22 cellular contexts compared by ENCODE assay signal in genomic region chr1:2588661-2589330, GRCh38. TPM values are rescaled to one million over a fixed set of nuclear protein-coding genes. Genes with fewer than 3 reads are reported as not detected.
DNase-seq lines count a peak whose midpoint lies in the region; ATAC-seq and TF ChIP-seq lines count a peak whose summit lies in the region.
"Had no signal": no experiment of that assay in that cellular context is flagged by ENCODE, and none has a peak within 500 bp of the region (broad histone marks: within the 10 kb centered on the region; RNA-seq: fewer than 3 reads in every experiment).

No MANE protein-coding gene starts in this region.

- no peak overlapping the region for H2AFZ ChIP-seq in Loucy (ENCODE audit: low read length)

- TF ChIP-seq CTCF in right atrium auricular region (IDR thresholded peaks at IDR 0.05) (no peak), Loucy (conservative IDR thresholded peaks at IDR 0.05; ENCODE audit: low read length) (no peak), glutamatergic neuron (IDR thresholded peaks at IDR 0.05; ENCODE audit: partially characterized antibody, unreplicated experiment) (no peak)

- no peaks in the 10 kb centered on the region for H3F3A ChIP-seq in Loucy (ENCODE audit: low read depth)

- H3K9me3 Mint-ChIP-seq in glutamatergic neuron (ENCODE audit: unreplicated experiment) = peaks cover 1% of the 10 kb centered on the region
- H3K9me3 Mint-ChIP-seq: activated naive CD8-positive, alpha-beta T cell treated with anti-CD3 and anti-CD28 coated beads, Interleukin-2, amount 10 ng/mL, durations not matched to agents 7 days and 5 days had no signal

- H4K20me1 ChIP-seq in Loucy (ENCODE audit: insufficient read depth, low read length, poor library complexity, severe bottlenecking) = peaks cover 3% of the 10 kb centered on the region

- no peak overlapping the region for H3K27ac Mint-ChIP-seq in glutamatergic neuron (ENCODE audit: unreplicated experiment)
- H3K27ac Mint-ChIP-seq: activated naive CD8-positive, alpha-beta T cell treated with anti-CD3 and anti-CD28 coated beads, Interleukin-2, amount 10 ng/mL, durations not matched to agents 7 days and 5 days had no signal

- no peak for ATAC-seq in Right ventricle myocardium inferior
- ATAC-seq: stimulated activated naive CD8-positive, alpha-beta T cell treated with anti-CD3 and anti-CD28 coated beads, Interleukin-15, Interleukin-2, amounts not matched to agents 100 U/mL and 50 U/mL, for 24 hours had no signal

- H3K4me3 Mint-ChIP-seq in glutamatergic neuron (ENCODE audit: unreplicated experiment) = no peak overlapping the region

- no peak overlapping the region for H3K27ac ChIP-seq in right atrium auricular region
- H3K27ac ChIP-seq: sigmoid colon had no signal

- H3K9me3 ChIP-seq in right atrium auricular region (no peaks in the 10 kb centered on the region), Loucy (ENCODE audit: insufficient read depth, low read depth, low read length) (no peaks in the 10 kb centered on the region)
- H3K9me3 ChIP-seq: sigmoid colon, transverse colon had no signal

- peak overlapping the region; percentile 98 for H3K9ac ChIP-seq in Loucy (ENCODE audit: low read depth, low read length, poor library complexity, severe bottlenecking)

- peaks cover 7% of the 10 kb centered on the region; the same call in 1 of the 2 replicates for H3K79me2 ChIP-seq in Loucy (ENCODE audit: insufficient read depth, low read length)

- H3K4me1 Mint-ChIP-seq in glutamatergic neuron (ENCODE audit: low read depth, unreplicated experiment) = peaks cover 11% of the 10 kb centered on the region

- peak; percentile 64 for DNase-seq in Right ventricle myocardium inferior (ENCODE audit: missing footprints)
- DNase-seq in right atrium auricular region (ENCODE audit: low spot score) = no peak
- DNase-seq in glutamatergic neuron = peak; percentile 10
- DNase-seq in posterior vena cava (ENCODE audit: low spot score) = peak; percentile 81
- no peak for DNase-seq in stimulated activated CD4-positive, alpha-beta T cell treated with anti-CD3 and anti-CD28 coated beads, Interleukin-1b, Interleukin-23, amount 100 ng/mL, for 48 hours
- DNase-seq in stimulated activated CD4-positive, alpha-beta T cell treated with anti-CD3 and anti-CD28 coated beads, Interleukin-15, amount 100 ng/mL, for 24 hours = no peak
- no peak for DNase-seq in COLO668 (lab: John Stamatoyannopoulos, UW; ENCODE audit: unreplicated experiment)
- DNase-seq: activated CD4-positive, alpha-beta T cell treated with anti-CD3 and anti-CD28 coated beads for 4 hours; activated naive CD8-positive, alpha-beta T cell treated with anti-CD3 and anti-CD28 coated beads, Interleukin-2, amount 10 ng/mL, durations not matched to agents 7 days and 5 days; Calu3; foreskin melanocyte; KG1; NCI-H1930; occipital lobe; RPMI8226; stimulated activated naive CD8-positive, alpha-beta T cell treated with anti-CD3 and anti-CD28 coated beads, Interleukin-15, Interleukin-2, amounts not matched to agents 100 U/mL and 50 U/mL, for 24 hours; transverse colon had no signal

- no peaks in the 10 kb centered on the region for H3K36me3 Mint-ChIP-seq in glutamatergic neuron (ENCODE audit: unreplicated experiment)

- H3K27me3 Mint-ChIP-seq in glutamatergic neuron (ENCODE audit: unreplicated experiment) = peaks cover 2% of the 10 kb centered on the region
- H3K27me3 Mint-ChIP-seq: activated naive CD8-positive, alpha-beta T cell treated with anti-CD3 and anti-CD28 coated beads, Interleukin-2, amount 10 ng/mL, durations not matched to agents 7 days and 5 days had no signal

- H3K27me3 ChIP-seq in right atrium auricular region = no peaks in the 10 kb centered on the region
- no peaks in the 10 kb centered on the region for H3K27me3 ChIP-seq in Loucy (ENCODE audit: insufficient read depth, low read length, poor library complexity, severe bottlenecking)
- H3K27me3 ChIP-seq: transverse colon had no signal

- peaks cover 0 to 36% of the 10 kb centered on the region in 2 donors for H3K4me1 ChIP-seq in right atrium auricular region
- peaks cover 27% of the 10 kb centered on the region for H3K4me1 ChIP-seq in Loucy (ENCODE audit: insufficient read depth, low read length, poor library complexity, severe bottlenecking)

- H3K36me3 ChIP-seq in right atrium auricular region = no peaks in the 10 kb centered on the region
- no peaks in the 10 kb centered on the region for H3K36me3 ChIP-seq in Loucy (ENCODE audit: insufficient read depth, low read length)
- H3K36me3 ChIP-seq: transverse colon had no signal

- no peaks in the 10 kb centered on the region for H3K9me2 ChIP-seq in Loucy (replicated peaks; ENCODE audit: low read depth, low read length)

- intact Hi-C loops in Right ventricle myocardium inferior (cut with DNase I) = no loop called here
- intact Hi-C loops in posterior vena cava (cut with DNase I) = no loop called here

- H3K4me3 ChIP-seq in right atrium auricular region (no peak overlapping the region), Loucy (ENCODE audit: low read length, poor library complexity, severe bottlenecking) (no peak overlapping the region)

- H3K4me2 ChIP-seq in Loucy (ENCODE audit: low read depth, low read length, poor library complexity, severe bottlenecking) = no peak overlapping the region

RNA-seq across cellular contexts. Expression of gene PRXL2B, which starts 2.2 kb away (rescaled TPM):
- 12.2 TPM for total RNA-seq in Right ventricle myocardium inferior
- total RNA-seq in right atrium auricular region = 1 to 10 TPM; 6.4 to 6.8 TPM
- 46.1 TPM for total RNA-seq in glutamatergic neuron (ENCODE audit: unreplicated experiment)
- 10 to 100 TPM; 11.4 to 12.2 TPM for total RNA-seq in posterior vena cava

RNA-seq across cellular contexts. Expression of gene TNFRSF14, which starts 32.6 kb away (rescaled TPM):
- total RNA-seq in Right ventricle myocardium inferior (15.7 TPM), right atrium auricular region (10 to 100 TPM in 1 of 2 donors, 1 to 10 TPM in 1; 9.2 to 14.5 TPM), glutamatergic neuron (ENCODE audit: unreplicated experiment) (1.2 TPM), posterior vena cava (10 to 100 TPM; 37.7 to 63.6 TPM)

RNA-seq across cellular contexts. Expression of gene MMEL1, which starts 44.0 kb away (rescaled TPM):
- total RNA-seq in Right ventricle myocardium inferior (0.35 TPM), right atrium auricular region (not detected), glutamatergic neuron (ENCODE audit: unreplicated experiment) (4.0 TPM), posterior vena cava (1 to 10 TPM in 1 of 2 donors, under 1 TPM in 1; 0.57 to 1.8 TPM)
- total RNA-seq: bronchial epithelial cell, epithelial cell of proximal tubule had no signal

RNA-seq across cellular contexts. Expression of gene HES5, which starts 58.7 kb away (rescaled TPM):
- total RNA-seq in Right ventricle myocardium inferior = 1.3 TPM
- not detected for total RNA-seq in right atrium auricular region
- total RNA-seq in glutamatergic neuron (ENCODE audit: unreplicated experiment) = 21.2 TPM
- under 1 TPM; 0.24 to 0.32 TPM for total RNA-seq in posterior vena cava
- total RNA-seq: activated naive CD8-positive, alpha-beta T cell treated with anti-CD3 and anti-CD28 coated beads, Interleukin-2, amount 10 ng/mL, durations not matched to agents 7 days and 5 days; Calu3; epithelial cell of proximal tubule; mononuclear cell had no signal

Comparison
In these comparisons a context has a peak if more than half of its experiments do, and no peak if none do; other contexts are left out.
1. DNase-seq: peak in Right ventricle myocardium inferior (single experiment), glutamatergic neuron (single experiment) and posterior vena cava (single experiment); none in right atrium auricular region (single experiment), stimulated activated CD4-positive, alpha-beta T cell treated with anti-CD3 and anti-CD28 coated beads, Interleukin-1b, Interleukin-23, amount 100 ng/mL, for 48 hours (single experiment), stimulated activated CD4-positive, alpha-beta T cell treated with anti-CD3 and anti-CD28 coated beads, Interleukin-15, amount 100 ng/mL, for 24 hours (single experiment) and COLO668 (single experiment).